ENCODE assay signal across 10 cellular contexts in the genomic region with DNA sequence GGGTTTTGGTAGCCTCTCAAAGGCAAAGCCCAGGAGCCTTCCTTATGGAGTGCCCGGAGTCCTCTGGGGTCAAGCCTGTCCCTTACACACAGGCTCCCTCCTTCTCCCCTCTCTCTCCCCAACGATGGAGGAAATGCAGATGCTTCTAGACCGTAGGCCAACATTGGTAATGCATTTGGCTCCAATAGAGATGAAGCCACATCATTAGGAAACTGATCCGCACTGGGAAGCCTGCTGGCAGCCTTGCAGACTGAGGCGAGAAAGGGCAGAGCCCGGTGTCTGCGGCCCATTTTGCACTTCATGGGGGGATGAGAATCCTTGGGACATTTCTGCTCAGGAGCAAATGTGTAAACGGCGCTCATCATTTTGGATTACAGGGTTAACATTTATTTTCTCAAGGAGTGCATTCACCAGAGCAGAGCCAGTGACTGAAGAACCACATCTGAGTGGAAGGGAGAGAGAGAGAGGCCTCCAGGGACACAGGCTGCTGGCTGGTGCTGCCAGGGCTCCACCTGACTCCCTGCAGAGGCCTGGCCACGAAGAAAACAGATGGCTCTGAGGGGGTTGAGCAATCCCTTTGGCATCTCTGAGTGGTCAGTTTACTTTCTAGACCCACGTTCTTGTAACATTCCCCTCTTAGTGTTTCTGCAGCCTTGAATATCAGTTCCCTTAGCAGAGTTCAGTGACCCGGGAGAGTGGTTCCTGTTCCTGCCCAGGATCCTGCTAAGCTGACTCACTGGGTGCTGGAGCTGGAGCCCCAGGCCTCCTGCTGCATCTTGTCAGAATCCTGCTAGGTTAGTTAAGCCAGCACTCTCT. TPM values are rescaled to one million over a fixed set of nuclear protein-coding genes. Genes with fewer than 3 reads are reported as not detected.
DNase-seq lines count a peak whose midpoint lies in the region; ATAC-seq and TF ChIP-seq lines count a peak whose summit lies in the region.
"Had no signal": no experiment of that assay in that cellular context is flagged by ENCODE, and none has a peak within 500 bp of the region (broad histone marks: within the 10 kb centered on the region; RNA-seq: fewer than 3 reads in every experiment).

No MANE protein-coding gene starts in this region.

- H2AFZ ChIP-seq in osteoblast (ENCODE audit: low read length): peak overlapping the region; percentile 3

- no peaks in the 10 kb centered on the region for H3K9me3 ChIP-seq in esophagus squamous epithelium
- H3K9me3 ChIP-seq in osteoblast (ENCODE audit: low read depth, low read length): no peaks in the 10 kb centered on the region

- H3K4me3 ChIP-seq in esophagus squamous epithelium: no peak overlapping the region
- no peak overlapping the region for H3K4me3 ChIP-seq in osteoblast (ENCODE audit: insufficient read depth, low read length)

- H3K36me3 Mint-ChIP-seq in immature natural killer cell: no peaks in the 10 kb centered on the region
- H3K36me3 Mint-ChIP-seq: activated naive CD4-positive, alpha-beta T cell treated with anti-CD3 and anti-CD28 coated beads, Interleukin-2, amount 50 U/mL, for 24 hours; T-cell had no signal

- TF ChIP-seq POLR2A in esophagus squamous epithelium (IDR thresholded peaks at IDR 0.05): no peak

- H3K4me1 ChIP-seq in esophagus squamous epithelium: peaks cover 9 to 56% (median 20%) of the 10 kb centered on the region in 3 donors
- peaks cover 14% of the 10 kb centered on the region for H3K4me1 ChIP-seq in osteoblast (ENCODE audit: insufficient read depth, low read length)

- H3K27ac Mint-ChIP-seq in immature natural killer cell: no peak overlapping the region
- H3K27ac Mint-ChIP-seq: activated naive CD4-positive, alpha-beta T cell treated with anti-CD3 and anti-CD28 coated beads, Interleukin-2, amount 50 U/mL, for 24 hours; T-cell had no signal

- H4K20me1 ChIP-seq in osteoblast (ENCODE audit: insufficient read depth, low read length): no peaks in the 10 kb centered on the region

- in situ Hi-C loops in Caki2 (cut with HindIII; ENCODE audit: low pct_unique_long_range_greater_than_20kb, low sequenced_read_pairs): no loop called here

- TF ChIP-seq CTCF in esophagus squamous epithelium (IDR thresholded peaks at IDR 0.05): no peak
- TF ChIP-seq CTCF in osteoblast (IDR thresholded peaks at IDR 0.05; ENCODE audit: extremely low read depth, low read depth, low read length): no peak

- H3K27me3 ChIP-seq in esophagus squamous epithelium (no peaks in the 10 kb centered on the region), osteoblast (ENCODE audit: insufficient read depth, low read length) (no peaks in the 10 kb centered on the region)

- H3K27me3 Mint-ChIP-seq in immature natural killer cell (ENCODE audit: low read depth in 3 of 3): peaks cover 0 to 9% (median 4%) of the 10 kb centered on the region in 3 donors

- peak overlapping the region; percentile 23 for H3K4me2 ChIP-seq in osteoblast (ENCODE audit: insufficient read depth, low read length)

- H3K79me2 ChIP-seq in osteoblast (ENCODE audit: insufficient read depth, low read length): peaks cover 1% of the 10 kb centered on the region

- DNase-seq in Caki2 (ENCODE audit: low read depth) (peak; percentile 61), NCI-H2171 treated with DMSO at 0.1 percent for 48 hours (lab: John Stamatoyannopoulos, UW) (peak; percentile 87), esophagus squamous epithelium (lab: John Stamatoyannopoulos, UW) (no peak), osteoblast (ENCODE audit: insufficient read length, low spot score, missing footprints) (peak; percentile 89), immature natural killer cell (no peak)
- DNase-seq: T-cell had no signal

- H3K4me3 Mint-ChIP-seq in immature natural killer cell: no peak overlapping the region
- H3K4me3 Mint-ChIP-seq: activated naive CD4-positive, alpha-beta T cell treated with anti-CD3 and anti-CD28 coated beads, Interleukin-2, amount 50 U/mL, for 24 hours; T-cell had no signal

- peak overlapping the region; percentile 1 to 56 (median 45) for H3K27ac ChIP-seq in esophagus squamous epithelium
- no peak overlapping the region for H3K27ac ChIP-seq in osteoblast (ENCODE audit: low read depth, low read length)

- peaks cover under 1 to 1% of the 10 kb centered on the region in 2 donors for H3K4me1 Mint-ChIP-seq in immature natural killer cell
- H3K4me1 Mint-ChIP-seq: activated naive CD4-positive, alpha-beta T cell treated with anti-CD3 and anti-CD28 coated beads, Interleukin-2, amount 50 U/mL, for 24 hours had no signal

- ATAC-seq in HG03159 (IDR thresholded peaks at IDR 0.05; ENCODE audit: unreplicated experiment): no peak
- no peak for ATAC-seq in GM19324 (IDR thresholded peaks at IDR 0.05; ENCODE audit: low FRiP score, unreplicated experiment)
- ATAC-seq in HG03520 (IDR thresholded peaks at IDR 0.05; ENCODE audit: unreplicated experiment): no peak
- ATAC-seq: T-cell had no signal

- no peaks in the 10 kb centered on the region for H3K36me3 ChIP-seq in esophagus squamous epithelium
- no peaks in the 10 kb centered on the region for H3K36me3 ChIP-seq in osteoblast (ENCODE audit: insufficient read depth, low read length)

- H3K9me3 Mint-ChIP-seq in immature natural killer cell: no peaks in the 10 kb centered on the region
- H3K9me3 Mint-ChIP-seq: activated naive CD4-positive, alpha-beta T cell treated with anti-CD3 and anti-CD28 coated beads, Interleukin-2, amount 50 U/mL, for 24 hours; T-cell had no signal

- intact Hi-C loops in esophagus squamous epithelium (cut with DNase I): no loop called here

- 58 to 67% methylated on average over 10 to 11 of the region's 12 CpGs for WGBS in esophagus squamous epithelium, 2 donors

RNA-seq across cellular contexts. Expression of a gene that starts 4.4 kb away (rescaled TPM):
- 368 and 404 TPM in 2 replicates for total RNA-seq in Caki2 (2014; rRNA removed; shearing (Covaris generic); ENCODE audit: low replicate concordance)
- total RNA-seq in esophagus squamous epithelium: 100 to 1,000 TPM; 323 to 899 (median 600) TPM
- total RNA-seq in osteoblast: 169 and 229 TPM in 2 replicates
- 100 to 1,000 TPM in 2 of 3 donors, 10 to 100 TPM in 1; 60.0 to 290 (median 289) TPM for polyA plus RNA-seq in immature natural killer cell

RNA-seq across cellular contexts. Expression of a gene that starts 36.4 kb away (rescaled TPM):
- total RNA-seq in Caki2 (2014; rRNA removed; shearing (Covaris generic); ENCODE audit: low replicate concordance): not detected in 2 replicates
- total RNA-seq in esophagus squamous epithelium (not detected), osteoblast (not detected in 2 replicates)
- not detected for polyA plus RNA-seq in immature natural killer cell
- total RNA-seq: T-cell had no signal

RNA-seq across cellular contexts. Expression of a gene that starts 46.7 kb away (rescaled TPM):
- total RNA-seq in Caki2 (2014; rRNA removed; shearing (Covaris generic); ENCODE audit: low replicate concordance): 16.1 and 28.3 TPM in 2 replicates
- total RNA-seq in esophagus squamous epithelium (not detected), osteoblast (not detected in 2 replicates)
- not detected for polyA plus RNA-seq in immature natural killer cell
- total RNA-seq: T-cell had no signal

Comparison
In these comparisons a context has a peak if more than half of its experiments do, and no peak if none do; other contexts are left out.
1. DNase-seq: peak in Caki2 (single experiment), NCI-H2171 treated with DMSO at 0.1 percent for 48 hours (single experiment) and osteoblast (single experiment); none in esophagus squamous epithelium (single experiment) and immature natural killer cell (0 of 3).
2. RNA of a gene that starts 46.7 kb away (total RNA-seq): 16.1 to 28.3 TPM in Caki2; not detected in esophagus squamous epithelium and not detected in osteoblast; every median in the first group is over 10 times any median in the second.